Comparison of ENCODE assay signal across 13 cellular contexts in genomic region chr6:100346828-100347227, GRCh38.
DNase-seq lines count a peak whose midpoint lies in the region; ATAC-seq, FAIRE-seq and TF ChIP-seq lines count a peak whose summit lies in the region.
"Had no signal": no experiment of that assay in that cellular context is flagged by ENCODE, and none has a peak within 500 bp of the region (broad histone marks: within the 10 kb centered on the region; RNA-seq: fewer than 3 reads in every experiment).

No MANE protein-coding gene starts in this region.

- BruUV-seq in Panc1 (replicated peaks; lab: Mats Ljungman, UMichigan), result no TSS peak

- H3K9me3 ChIP-seq in A549 (no peaks in the 10 kb centered on the region), Panc1 (ENCODE audit: control insufficient read depth, insufficient read depth, low read depth, low read length) (no peaks in the 10 kb centered on the region)
- H3K9me3 ChIP-seq: sigmoid colon, uterus had no signal

- H3K4me3 ChIP-seq in A549, result no peak overlapping the region
- no peak overlapping the region for H3K4me3 ChIP-seq in Panc1 (ENCODE audit: low read depth in 2 of 2, low read length in 2 of 2)
- H3K4me3 ChIP-seq: dorsolateral prefrontal cortex, sigmoid colon, uterus had no signal

- peaks cover 20% of the 10 kb centered on the region for H3K4me1 ChIP-seq in A549
- no peaks in the 10 kb centered on the region for H3K4me1 ChIP-seq in Panc1 (ENCODE audit: control insufficient read depth, insufficient read depth, low read length)
- H3K4me1 ChIP-seq: sigmoid colon, uterus had no signal

- intact Hi-C loops in Panc1 (cut with micrococcal nuclease; ENCODE audit: unreplicated experiment), result no loop called here

- no peak for ATAC-seq in A549
- ATAC-seq in GM21717 (IDR thresholded peaks at IDR 0.05; ENCODE audit: unreplicated experiment), result peak; percentile 65
- ATAC-seq in Panc1, result peak; percentile 36; the same call in 1 of the 2 replicates
- no peak for ATAC-seq in GM21529 (IDR thresholded peaks at IDR 0.05; ENCODE audit: unreplicated experiment)
- ATAC-seq in WTC11, result no peak
- ATAC-seq: Right ventricle myocardium inferior had no signal

- no peaks in the 10 kb centered on the region for H3K36me3 ChIP-seq in Panc1 (ENCODE audit: control insufficient read depth, insufficient read depth, low read length)
- H3K36me3 ChIP-seq: sigmoid colon, uterus had no signal

- in situ Hi-C loops in Panc1 (cut with HindIII; ENCODE audit: low pct_unique_long_range_greater_than_20kb, low sequenced_read_pairs), result no loop called here

- TF ChIP-seq RAD21 in A549 (conservative IDR thresholded peaks at IDR 0.05 in 1 of 2, IDR thresholded peaks at IDR 0.05 in 1 of 2), result no peak

- TF ChIP-seq POLR2A in A549 (IDR thresholded peaks at IDR 0.05; ENCODE audit: low read length), result no peak

- H3K4me1 Mint-ChIP-seq in WTC11, result peaks cover 38% of the 10 kb centered on the region

- no peaks in the 10 kb centered on the region for H3K27me3 ChIP-seq in Panc1 (ENCODE audit: control insufficient read depth, insufficient read depth, low read length)
- H3K27me3 ChIP-seq: sigmoid colon, uterus had no signal

- no peak for TF ChIP-seq EP300 in A549 (IDR thresholded peaks at IDR 0.05)

- H3K9me3 Mint-ChIP-seq in WTC11, result no peaks in the 10 kb centered on the region

- peak overlapping the region in 1 of 2 experiments; percentile 20; a peak in 2 of 6 replicates for H3K27ac ChIP-seq in A549
- H3K27ac ChIP-seq in Panc1 (ENCODE audit: low read length), result 0 out of 2 replicates have a peak overlapping the region, but pooled peaks have one; percentile 37
- H3K27ac ChIP-seq in epithelial cell of prostate, result peak overlapping the region; percentile 43
- H3K27ac ChIP-seq: dorsolateral prefrontal cortex, sigmoid colon, uterus had no signal

- no peaks in the 10 kb centered on the region for H3K36me3 Mint-ChIP-seq in WTC11

- H3K4me2 ChIP-seq in A549, result peak overlapping the region; percentile 59

- POLR2A ChIA-PET in A549 (lab: Yijun Ruan, JAX), result no interaction called here
- POLR2A ChIA-PET in Panc1 (lab: Charles Lee), result no interaction called here
- POLR2A ChIA-PET in WTC11 (lab: Charles Lee), result no interaction called here

- FAIRE-seq in A549 (lab: Jason Lieb, UNC) (peak; percentile 39), frontal cortex (lab: Jason Lieb, UNC) (no peak)

- DNase-seq in A549 (ENCODE audit: low read depth in 1 of 2, low spot score in 1 of 2) (peak in 1 of 2 experiments; percentile 3), Panc1 (ENCODE audit: low read depth, low spot score) (no peak), epithelial cell of prostate (ENCODE audit: low read depth, low spot score) (no peak), WTC11 (ENCODE audit: low spot score) (no peak), NCI-H146 treated with DMSO at 0.1 percent for 48 hours (lab: John Stamatoyannopoulos, UW; ENCODE audit: unreplicated experiment) (no peak), frontal cortex (ENCODE audit: low spot score in 2 of 2) (no peak)
- DNase-seq: activated CD4-positive, CD25-positive, alpha-beta regulatory T cell; dorsolateral prefrontal cortex; sigmoid colon; uterus had no signal

- WGBS in A549 (ENCODE audit: missing lambda C conversion rate), result 5% methylated on average over 2 of the region's 2 CpGs

- no peaks in the 10 kb centered on the region for H3K27me3 Mint-ChIP-seq in WTC11 (ENCODE audit: low read depth)

- H3K4me3 Mint-ChIP-seq in WTC11, result no peak overlapping the region

- no peak for TF ChIP-seq CTCF in A549 (IDR thresholded peaks at IDR 0.05)
- no peak for TF ChIP-seq CTCF in Panc1 (IDR thresholded peaks at IDR 0.05)
- TF ChIP-seq CTCF in WTC11 (IDR thresholded peaks at IDR 0.05), result no peak

- CTCF ChIA-PET in A549 (lab: Yijun Ruan, JAX) (interaction anchor here (0.5 to 1.1 kb wide), 3 partner anchors 114 to 906 kb away, joined by 3 to 5 read pairs (median 4); no protein-coding TSS in a partner anchor), Panc1 (lab: Charles Lee) (no interaction called here), WTC11 (lab: Charles Lee) (no interaction called here)

- no peak overlapping the region for H3K27ac Mint-ChIP-seq in WTC11

TF ChIP-seq in A549, 52 proteins besides CTCF, POLR2A, EP300 and RAD21 (continues in another document):
- TF ChIP-seq KDM5A (IDR thresholded peaks at IDR 0.05), result no peak
- TF ChIP-seq MAZ (IDR thresholded peaks at IDR 0.05; ENCODE audit: borderline replicate concordance, low read depth, low read length), result no peak
- no peak for TF ChIP-seq SMC3 (IDR thresholded peaks at IDR 0.05)
- no peak for TF ChIP-seq RFX5 (IDR thresholded peaks at IDR 0.05)
- TF ChIP-seq JUN (IDR thresholded peaks at IDR 0.05), result no peak
- TF ChIP-seq KDM1A (IDR thresholded peaks at IDR 0.05; ENCODE audit: low read depth), result no peak
- no peak for TF ChIP-seq MAX (IDR thresholded peaks at IDR 0.05)
- TF ChIP-seq, protein P1, sequence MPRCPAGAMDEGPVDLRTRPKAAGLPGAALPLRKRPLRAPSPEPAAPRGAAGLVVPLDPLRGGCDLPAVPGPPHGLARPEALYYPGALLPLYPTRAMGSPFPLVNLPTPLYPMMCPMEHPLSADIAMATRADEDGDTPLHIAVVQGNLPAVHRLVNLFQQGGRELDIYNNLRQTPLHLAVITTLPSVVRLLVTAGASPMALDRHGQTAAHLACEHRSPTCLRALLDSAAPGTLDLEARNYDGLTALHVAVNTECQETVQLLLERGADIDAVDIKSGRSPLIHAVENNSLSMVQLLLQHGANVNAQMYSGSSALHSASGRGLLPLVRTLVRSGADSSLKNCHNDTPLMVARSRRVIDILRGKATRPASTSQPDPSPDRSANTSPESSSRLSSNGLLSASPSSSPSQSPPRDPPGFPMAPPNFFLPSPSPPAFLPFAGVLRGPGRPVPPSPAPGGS (IDR thresholded peaks at IDR 0.05), result no peak
- TF ChIP-seq ELK1 (IDR thresholded peaks at IDR 0.05; ENCODE audit: low read depth, low read length), result no peak
- TF ChIP-seq JUNB (IDR thresholded peaks at IDR 0.05), result no peak
- no peak for TF ChIP-seq MYC (IDR thresholded peaks at IDR 0.05; ENCODE audit: borderline replicate concordance, low read length)
- TF ChIP-seq, protein P2, sequence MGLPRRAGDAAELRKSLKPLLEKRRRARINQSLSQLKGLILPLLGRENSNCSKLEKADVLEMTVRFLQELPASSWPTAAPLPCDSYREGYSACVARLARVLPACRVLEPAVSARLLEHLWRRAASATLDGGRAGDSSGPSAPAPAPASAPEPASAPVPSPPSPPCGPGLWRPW (IDR thresholded peaks at IDR 0.05), result no peak
- TF ChIP-seq CBX2 (IDR thresholded peaks at IDR 0.05; ENCODE audit: borderline replicate concordance, low read depth), result no peak

TF ChIP-seq in WTC11, 78 proteins besides CTCF, POLR2A, EP300 and RAD21 (continues in another document):
- no peak for TF ChIP-seq HMGXB4 (CRISPR knock-in tag; IDR thresholded peaks at IDR 0.05)
- TF ChIP-seq KAT7 (CRISPR knock-in tag; IDR thresholded peaks at IDR 0.05; ENCODE audit: borderline replicate concordance), result no peak
- TF ChIP-seq SMAD4 (CRISPR knock-in tag; IDR thresholded peaks at IDR 0.05), result no peak
- no peak for TF ChIP-seq CREM (CRISPR knock-in tag; IDR thresholded peaks at IDR 0.05)
- TF ChIP-seq TEAD4 (CRISPR knock-in tag; IDR thresholded peaks at IDR 0.05), result no peak
- TF ChIP-seq, protein P3, sequence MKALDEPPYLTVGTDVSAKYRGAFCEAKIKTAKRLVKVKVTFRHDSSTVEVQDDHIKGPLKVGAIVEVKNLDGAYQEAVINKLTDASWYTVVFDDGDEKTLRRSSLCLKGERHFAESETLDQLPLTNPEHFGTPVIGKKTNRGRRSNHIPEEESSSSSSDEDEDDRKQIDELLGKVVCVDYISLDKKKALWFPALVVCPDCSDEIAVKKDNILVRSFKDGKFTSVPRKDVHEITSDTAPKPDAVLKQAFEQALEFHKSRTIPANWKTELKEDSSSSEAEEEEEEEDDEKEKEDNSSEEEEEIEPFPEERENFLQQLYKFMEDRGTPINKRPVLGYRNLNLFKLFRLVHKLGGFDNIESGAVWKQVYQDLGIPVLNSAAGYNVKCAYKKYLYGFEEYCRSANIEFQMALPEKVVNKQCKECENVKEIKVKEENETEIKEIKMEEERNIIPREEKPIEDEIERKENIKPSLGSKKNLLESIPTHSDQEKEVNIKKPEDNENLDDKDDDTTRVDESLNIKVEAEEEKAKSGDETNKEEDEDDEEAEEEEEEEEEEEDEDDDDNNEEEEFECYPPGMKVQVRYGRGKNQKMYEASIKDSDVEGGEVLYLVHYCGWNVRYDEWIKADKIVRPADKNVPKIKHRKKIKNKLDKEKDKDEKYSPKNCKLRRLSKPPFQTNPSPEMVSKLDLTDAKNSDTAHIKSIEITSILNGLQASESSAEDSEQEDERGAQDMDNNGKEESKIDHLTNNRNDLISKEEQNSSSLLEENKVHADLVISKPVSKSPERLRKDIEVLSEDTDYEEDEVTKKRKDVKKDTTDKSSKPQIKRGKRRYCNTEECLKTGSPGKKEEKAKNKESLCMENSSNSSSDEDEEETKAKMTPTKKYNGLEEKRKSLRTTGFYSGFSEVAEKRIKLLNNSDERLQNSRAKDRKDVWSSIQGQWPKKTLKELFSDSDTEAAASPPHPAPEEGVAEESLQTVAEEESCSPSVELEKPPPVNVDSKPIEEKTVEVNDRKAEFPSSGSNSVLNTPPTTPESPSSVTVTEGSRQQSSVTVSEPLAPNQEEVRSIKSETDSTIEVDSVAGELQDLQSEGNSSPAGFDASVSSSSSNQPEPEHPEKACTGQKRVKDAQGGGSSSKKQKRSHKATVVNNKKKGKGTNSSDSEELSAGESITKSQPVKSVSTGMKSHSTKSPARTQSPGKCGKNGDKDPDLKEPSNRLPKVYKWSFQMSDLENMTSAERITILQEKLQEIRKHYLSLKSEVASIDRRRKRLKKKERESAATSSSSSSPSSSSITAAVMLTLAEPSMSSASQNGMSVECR (CRISPR knock-in tag; IDR thresholded peaks at IDR 0.05; ENCODE audit: borderline replicate concordance), result no peak

Comparison
In these comparisons a context has a peak if more than half of its experiments do, and no peak if none do; other contexts are left out.
1. ATAC-seq: peak in GM21717 (single experiment) and Panc1 (single experiment); none in A549 (0 of 2), GM21529 (single experiment) and WTC11 (single experiment).